18 cellular contexts compared by ENCODE assay signal in genomic region chr11:33027846-33028536, GRCh38. TPM values are rescaled to one million over a fixed set of nuclear protein-coding genes. Genes with fewer than 3 reads are reported as not detected.
DNase-seq lines count a peak whose midpoint lies in the region; FAIRE-seq and TF ChIP-seq lines count a peak whose summit lies in the region.
"Had no signal": no experiment of that assay in that cellular context is flagged by ENCODE, and none has a peak within 500 bp of the region (broad histone marks: within the 10 kb centered on the region; RNA-seq: fewer than 3 reads in every experiment).

No MANE protein-coding gene starts in this region.

- no peak overlapping the region for H3K27ac ChIP-seq in smooth muscle cell (ENCODE audit: low read depth)
- H3K27ac ChIP-seq: ascending aorta, WERI-Rb-1 had no signal

- H3K4me2 ChIP-seq in smooth muscle cell, result peak overlapping the region; percentile 28

- no peak overlapping the region for H3K9ac ChIP-seq in smooth muscle cell (ENCODE audit: low read depth)

- no peaks in the 10 kb centered on the region for H3K9me3 ChIP-seq in smooth muscle cell (replicated peaks; ENCODE audit: low read depth)
- H3K9me3 ChIP-seq: ascending aorta had no signal

- FAIRE-seq in TTC549 (lab: Jason Lieb, UNC), result peak; percentile 19
- FAIRE-seq: GM18507, keratinocyte had no signal

- 78% methylated on average over 4 of the region's 4 CpGs for WGBS in smooth muscle cell (ENCODE audit: low lambda C conversion rate)

- peaks cover 9% of the 10 kb centered on the region for H3K4me1 ChIP-seq in smooth muscle cell (ENCODE audit: low read depth)
- H3K4me1 ChIP-seq: ascending aorta had no signal

- H2AFZ ChIP-seq in smooth muscle cell (ENCODE audit: low read depth), result no peak overlapping the region

- no peaks in the 10 kb centered on the region for H3K79me2 ChIP-seq in smooth muscle cell (ENCODE audit: low read depth)

- TF ChIP-seq CTCF in fibroblast of the aortic adventitia (IDR thresholded peaks at IDR 0.05; ENCODE audit: insufficient read depth, low read length) (no peak), smooth muscle cell (IDR thresholded peaks at IDR 0.05; ENCODE audit: borderline replicate concordance, insufficient read depth, poor library complexity, severe bottlenecking) (no peak)

- DNase-seq in GM03348 (ENCODE audit: low spot score) (peak; percentile 48), fibroblast of the aortic adventitia (ENCODE audit: low read depth) (peak; percentile 77), smooth muscle cell (lab: John Stamatoyannopoulos, UW; ENCODE audit: unreplicated experiment) (no peak), ecto neural progenitor cell (ENCODE audit: low spot score) (no peak), NCI-H748 treated with DMSO at 0.1 percent for 48 hours (lab: John Stamatoyannopoulos, UW) (no peak), NCI-H446 (lab: John Stamatoyannopoulos, UW) (no peak)
- no peak for DNase-seq in activated CD4-positive, CD25-positive, alpha-beta regulatory T cell treated with anti-CD3 and anti-CD28 coated beads, Interleukin-2, amount 50 U/mL, for 72 hours
- DNase-seq: activated CD4-positive, alpha-beta T cell treated with anti-CD3 and anti-CD28 coated beads, Interleukin-2, amount 50 U/mL, for 48 hours; activated naive CD4-positive, alpha-beta T cell treated with Interleukin-2 at 50 U/mL for 16 hours; naive B cell; NCI-H146; OCI-M1; WERI-Rb-1 had no signal

- no peaks in the 10 kb centered on the region for H3F3A ChIP-seq in smooth muscle cell (ENCODE audit: low read depth)

- no peaks in the 10 kb centered on the region for H3K36me3 ChIP-seq in smooth muscle cell (ENCODE audit: low read depth)
- H3K36me3 ChIP-seq: ascending aorta, WERI-Rb-1 had no signal

- no peak overlapping the region for H3K4me3 ChIP-seq in fibroblast of the aortic adventitia (ENCODE audit: low read depth, low read length)
- H3K4me3 ChIP-seq in smooth muscle cell, result no peak overlapping the region
- H3K4me3 ChIP-seq: ascending aorta had no signal

- H4K20me1 ChIP-seq in smooth muscle cell (ENCODE audit: low read depth), result no peaks in the 10 kb centered on the region

- H3K27me3 ChIP-seq in smooth muscle cell (ENCODE audit: low read depth), result no peaks in the 10 kb centered on the region
- H3K27me3 ChIP-seq: ascending aorta had no signal

RNA-seq across cellular contexts. Expression of gene TCP11L1, which starts 11.4 kb away (rescaled TPM):
- total RNA-seq in fibroblast of the aortic adventitia (ENCODE audit: low replicate concordance) (25.4 and 44.4 TPM in 2 replicates), smooth muscle cell (25.4 and 27.7 TPM in 2 replicates)
- 7.4 and 18.1 TPM in 2 replicates for polyA plus RNA-seq in smooth muscle cell

RNA-seq across cellular contexts. Expression of gene DEPDC7, which starts 12.3 kb away (rescaled TPM):
- total RNA-seq in fibroblast of the aortic adventitia (ENCODE audit: low replicate concordance) (3.5 and 9.9 TPM in 2 replicates), smooth muscle cell (20.3 and 22.8 TPM in 2 replicates)
- 8.1 and 12.5 TPM in 2 replicates for polyA plus RNA-seq in smooth muscle cell
- total RNA-seq: ascending aorta, B cell had no signal

Comparison
In these comparisons a context has a peak if more than half of its experiments do, and no peak if none do; other contexts are left out.
1. DNase-seq: peak in GM03348 (single experiment) and fibroblast of the aortic adventitia (single experiment); none in smooth muscle cell (single experiment), activated CD4-positive, CD25-positive, alpha-beta regulatory T cell treated with anti-CD3 and anti-CD28 coated beads, Interleukin-2, amount 50 U/mL, for 72 hours (single experiment), ecto neural progenitor cell (single experiment), NCI-H748 treated with DMSO at 0.1 percent for 48 hours (single experiment) and NCI-H446 (0 of 2).